In the genomic region with DNA sequence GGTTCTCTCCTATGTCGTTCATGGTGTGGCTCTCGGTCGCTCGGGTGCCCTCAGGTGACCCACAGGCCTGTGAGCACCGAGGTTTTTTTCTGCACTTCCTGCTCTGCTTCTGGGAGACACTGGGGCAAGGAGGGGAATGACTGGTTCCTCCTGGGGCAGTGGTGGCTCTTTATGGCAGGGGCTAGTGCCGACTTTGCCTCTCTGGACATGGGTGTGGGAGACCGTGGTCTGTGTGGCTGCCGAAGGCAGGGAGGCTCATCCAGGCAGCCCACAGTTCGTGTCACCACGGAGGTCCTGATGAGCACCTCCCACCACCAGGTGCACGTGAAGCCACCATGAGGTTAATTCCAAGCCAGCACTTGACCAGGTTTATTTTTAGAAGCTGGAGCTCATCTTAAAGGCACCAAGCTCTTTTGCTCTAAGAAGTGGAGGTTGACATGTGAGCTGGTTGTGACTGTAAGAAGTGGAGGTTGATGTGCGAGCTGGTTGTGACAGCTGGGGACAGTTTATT, we compare ENCODE assay signal across 9 cellular contexts. TPM values are rescaled to one million over a fixed set of nuclear protein-coding genes. Genes with fewer than 3 reads are reported as not detected.
A peak's percentile ranks its signal among the peaks of the same experiment; 100 is the strongest.
DNase-seq lines count a peak whose midpoint lies in the region; ATAC-seq and TF ChIP-seq lines count a peak whose summit lies in the region.
"Had no signal": no experiment of that assay in that cellular context is flagged by ENCODE, and none has a peak within 500 bp of the region (broad histone marks: within the 10 kb centered on the region; RNA-seq: fewer than 3 reads in every experiment).

No MANE protein-coding gene starts in this region.

- no peak overlapping the region for H3K27ac ChIP-seq in lower lobe of right lung
- H3K27ac ChIP-seq in PC-9, result no peak overlapping the region
- H3K27ac ChIP-seq: sigmoid colon had no signal

- H3K27me3 ChIP-seq in lower lobe of right lung (ENCODE audit: low read depth), result peaks cover 18% of the 10 kb centered on the region
- no peaks in the 10 kb centered on the region for H3K27me3 ChIP-seq in PC-9 (ENCODE audit: insufficient read depth, low read depth)
- H3K27me3 ChIP-seq: sigmoid colon had no signal

- no peaks in the 10 kb centered on the region for H4K20me1 ChIP-seq in PC-9 (ENCODE audit: insufficient read depth)

- POLR2A ChIA-PET in WTC11 (lab: Charles Lee), result no interaction called here
- POLR2A ChIA-PET in PC-9 (lab: Charles Lee; ENCODE audit: unreplicated experiment), result no interaction called here

- no peaks in the 10 kb centered on the region for H3K9me3 ChIP-seq in lower lobe of right lung
- no peaks in the 10 kb centered on the region for H3K9me3 ChIP-seq in PC-9 (ENCODE audit: insufficient read depth, low read depth)
- H3K9me3 ChIP-seq: sigmoid colon had no signal

- H3K27me3 Mint-ChIP-seq in WTC11 (ENCODE audit: low read depth), result no peaks in the 10 kb centered on the region

- TF ChIP-seq CTCF in WTC11 (IDR thresholded peaks at IDR 0.05) (no peak), lower lobe of right lung (IDR thresholded peaks at IDR 0.05) (no peak), PC-9 (conservative IDR thresholded peaks at IDR 0.05) (no peak)

- H3K36me3 Mint-ChIP-seq in WTC11, result no peaks in the 10 kb centered on the region

- H3K36me3 ChIP-seq in lower lobe of right lung (no peaks in the 10 kb centered on the region), PC-9 (ENCODE audit: low read depth) (no peaks in the 10 kb centered on the region)

- CTCF ChIA-PET in WTC11 (lab: Charles Lee) (interaction anchor here (1.2 to 1.6 kb wide), 3 partner anchors 14 to 25 kb away, joined by 3 to 4 read pairs (median 4); no protein-coding TSS in a partner anchor), PC-9 (lab: Charles Lee) (no interaction called here)

- BruUV-seq in PC-9 (replicated peaks; lab: Mats Ljungman, UMichigan), result no TSS peak

- H3F3A ChIP-seq in PC-9 (ENCODE audit: insufficient read depth, low read depth), result 0 out of 2 replicates have a peak, but pooled peaks cover 3% of the 10 kb centered on the region

- H3K4me1 Mint-ChIP-seq in WTC11, result peaks cover 25% of the 10 kb centered on the region

- no peak for TF ChIP-seq POLR2A in GM18505 (IDR thresholded peaks at IDR 0.05; ENCODE audit: borderline replicate concordance, extremely low read depth, insufficient read depth, insufficient read length)

- H3K9me3 Mint-ChIP-seq in WTC11, result no peaks in the 10 kb centered on the region

- intact Hi-C loops in lower lobe of right lung (cut with DNase I), result no loop called here
- intact Hi-C loops in PC-9 (cut with micrococcal nuclease; ENCODE audit: unreplicated experiment), result no loop called here
- intact Hi-C loops in posterior vena cava (cut with DNase I), result no loop called here

- H3K4me3 ChIP-seq in lower lobe of right lung (no peak overlapping the region), PC-9 (no peak overlapping the region)
- H3K4me3 ChIP-seq: sigmoid colon had no signal

- DNase-seq in DMS53 treated with DMSO at 0.1 percent for 48 hours (lab: John Stamatoyannopoulos, UW; ENCODE audit: unreplicated experiment), result peak; percentile 11
- DNase-seq in WTC11 (ENCODE audit: low spot score), result no peak
- peak; percentile 24 for DNase-seq in lower lobe of right lung
- no peak for DNase-seq in PC-9
- DNase-seq in posterior vena cava (ENCODE audit: low spot score), result no peak
- DNase-seq: sigmoid colon had no signal

- peak; percentile 58 for ATAC-seq in GM21528 (IDR thresholded peaks at IDR 0.05; ENCODE audit: low FRiP score, unreplicated experiment)
- ATAC-seq in WTC11, result no peak
- ATAC-seq in lower lobe of right lung, result no peak
- no peak for ATAC-seq in HG03457 (IDR thresholded peaks at IDR 0.05; ENCODE audit: unreplicated experiment)
- no peak for ATAC-seq in GM18505 (IDR thresholded peaks at IDR 0.05; ENCODE audit: unreplicated experiment)

- H3K9me2 ChIP-seq in PC-9 (ENCODE audit: insufficient read depth), result no peaks in the 10 kb centered on the region

- no peak overlapping the region for H2AFZ ChIP-seq in PC-9

- no peak overlapping the region for H3K4me3 Mint-ChIP-seq in WTC11

- H3K27ac Mint-ChIP-seq in WTC11, result peak overlapping the region; percentile 69

- no peak overlapping the region for H3K4me2 ChIP-seq in PC-9

- H3K4me1 ChIP-seq in lower lobe of right lung, result no peaks in the 10 kb centered on the region
- no peaks in the 10 kb centered on the region for H3K4me1 ChIP-seq in PC-9 (replicated peaks; ENCODE audit: insufficient read depth)
- H3K4me1 ChIP-seq: sigmoid colon had no signal

- H3K79me2 ChIP-seq in PC-9 (ENCODE audit: low read depth), result no peaks in the 10 kb centered on the region

TF ChIP-seq in WTC11, 78 proteins besides CTCF, POLR2A, EP300 and RAD21:
- TF ChIP-seq, protein P1, sequence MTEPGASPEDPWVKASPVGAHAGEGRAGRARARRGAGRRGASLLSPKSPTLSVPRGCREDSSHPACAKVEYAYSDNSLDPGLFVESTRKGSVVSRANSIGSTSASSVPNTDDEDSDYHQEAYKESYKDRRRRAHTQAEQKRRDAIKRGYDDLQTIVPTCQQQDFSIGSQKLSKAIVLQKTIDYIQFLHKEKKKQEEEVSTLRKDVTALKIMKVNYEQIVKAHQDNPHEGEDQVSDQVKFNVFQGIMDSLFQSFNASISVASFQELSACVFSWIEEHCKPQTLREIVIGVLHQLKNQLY (CRISPR knock-in tag; IDR thresholded peaks at IDR 0.05), result no peak
- TF ChIP-seq OVOL2 (CRISPR knock-in tag; IDR thresholded peaks at IDR 0.05; ENCODE audit: borderline replicate concordance) (no peak), IRF2 (CRISPR knock-in tag; IDR thresholded peaks at IDR 0.05; ENCODE audit: borderline replicate concordance, low read depth) (no peak), NR2C2 (CRISPR knock-in tag; IDR thresholded peaks at IDR 0.05) (no peak)

RNA-seq across cellular contexts. Expression of a gene that starts 24.7 kb away (rescaled TPM):
- total RNA-seq in WTC11 (2021) (16.8 to 18.1 TPM (median 17.0 TPM) in 3 replicates), lower lobe of right lung (2.1 TPM), PC-9 (2021) (2.8 and 4.8 TPM in 2 replicates), posterior vena cava (1 to 10 TPM; 1.4 to 2.1 TPM)

Comparison
In these comparisons a context has a peak if more than half of its experiments do, and no peak if none do; other contexts are left out.
1. DNase-seq: peak in DMS53 treated with DMSO at 0.1 percent for 48 hours (single experiment) and lower lobe of right lung (single experiment); none in WTC11 (single experiment), PC-9 (0 of 2) and posterior vena cava (single experiment).